8 cellular contexts compared by ENCODE assay signal in the genomic region with DNA sequence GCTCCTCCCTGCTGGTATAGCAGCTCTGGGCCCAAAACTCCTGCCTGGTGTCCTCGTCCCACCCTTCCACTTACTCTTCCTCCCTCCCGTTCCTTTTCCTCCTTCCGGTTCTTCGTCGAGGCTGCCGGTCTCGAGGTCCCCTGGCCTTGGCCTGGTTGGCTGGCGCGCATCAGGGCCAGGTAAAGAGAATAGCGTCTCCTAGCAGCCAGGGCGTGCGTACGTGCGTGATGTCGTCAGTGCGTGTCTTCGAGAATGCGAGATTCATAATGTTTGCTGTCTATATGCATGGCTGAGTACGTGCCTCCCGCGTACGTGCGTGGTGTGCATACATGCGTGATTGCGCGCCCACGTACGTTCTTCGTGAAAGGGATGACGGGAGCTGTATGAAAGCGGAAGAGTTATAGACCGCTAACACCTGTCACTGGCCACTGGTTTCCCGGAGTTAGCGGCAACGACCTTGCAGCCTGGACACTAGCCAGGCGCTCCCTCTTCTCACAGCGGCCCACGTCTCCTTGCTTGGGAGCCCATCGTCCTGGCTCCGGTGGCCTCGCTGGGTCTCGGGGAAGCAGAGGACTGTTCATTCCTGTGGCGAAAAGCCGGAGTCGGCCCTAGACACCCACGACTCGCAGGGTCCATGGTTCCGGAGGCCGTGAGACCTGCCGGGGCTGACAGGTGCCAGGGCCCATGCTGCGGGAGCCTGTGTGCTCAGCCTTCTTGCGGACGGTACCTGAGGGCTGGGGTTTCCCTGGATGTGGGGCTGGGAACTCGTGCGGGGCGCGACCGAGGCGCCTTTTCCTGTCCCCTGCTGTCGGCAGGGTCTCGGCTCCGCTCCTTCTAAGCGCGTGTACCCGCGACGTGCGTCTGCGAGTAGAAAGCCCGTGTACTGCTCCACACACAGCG. TPM values are rescaled to one million over a fixed set of nuclear protein-coding genes. Genes with fewer than 3 reads are reported as not detected.
DNase-seq lines count a peak whose midpoint lies in the region; TF ChIP-seq lines count a peak whose summit lies in the region.

Gene EOLA1, plus strand, starts transcription at position 392 of the 900 bp plus-strand sequence. CDS start 4,619 bp downstream, outside the sequence.

- H3K36me3 Mint-ChIP-seq in activated naive CD4-positive, alpha-beta T cell treated with anti-CD3 and anti-CD28 coated beads for 36 hours (ENCODE audit: low read depth): peaks cover 1% of the 10 kb centered on the region

- H3K27ac ChIP-seq in temporal lobe (ENCODE audit: low read depth, low read length): peak within 1 kb of the TSS; percentile 76

- H3K9me3 Mint-ChIP-seq in activated naive CD4-positive, alpha-beta T cell treated with anti-CD3 and anti-CD28 coated beads for 36 hours: no peaks in the 10 kb centered on the region

- TF ChIP-seq CTCF in HFF-Myc (IDR thresholded peaks at IDR 0.05; ENCODE audit: low read depth, low read length, missing control alignments): no peak

- peak; percentile 70 for DNase-seq in GM03348 (ENCODE audit: low spot score)
- peak; percentile 91 for DNase-seq in HFF-Myc (ENCODE audit: extremely low read depth, low read depth)
- peak; percentile 97 for DNase-seq in MV-4-11 (lab: John Stamatoyannopoulos, UW)
- peak; percentile 95 for DNase-seq in SK-N-DZ (ENCODE audit: low spot score)
- DNase-seq in activated naive CD4-positive, alpha-beta T cell treated with anti-CD3 and anti-CD28 coated beads for 36 hours: peak; percentile 93
- DNase-seq in germinal center (ENCODE audit: low spot score): peak; percentile 62
- DNase-seq in occipital lobe (lab: John Stamatoyannopoulos, UW): peak; percentile 88

- H3K4me3 ChIP-seq in HFF-Myc (replicated peaks; ENCODE audit: low read depth, low read length): peak within 1 kb of the TSS; percentile 66

- no peaks in the 10 kb centered on the region for H3K27me3 Mint-ChIP-seq in activated naive CD4-positive, alpha-beta T cell treated with anti-CD3 and anti-CD28 coated beads for 36 hours (ENCODE audit: low read depth)

- CTCF ChIA-PET in activated naive CD4-positive, alpha-beta T cell treated with anti-CD3 and anti-CD28 coated beads for 36 hours (lab: Charles Lee): interaction anchor here (0.6 kb wide), 1 partner anchor 37 kb away, joined by 3 read pairs; no protein-coding TSS in a partner anchor

- intact Hi-C loops in activated naive CD4-positive, alpha-beta T cell treated with anti-CD3 and anti-CD28 coated beads for 36 hours (cut with micrococcal nuclease): loop anchor here (1.0 to 10.0 kb wide), 7 partner anchors 36 to 1630 kb away; partner anchors contain the start of genes FMR1, IDS, MAMLD1 and MTM1

- peak within 1 kb of the TSS; percentile 99 for H3K27ac Mint-ChIP-seq in activated naive CD4-positive, alpha-beta T cell treated with anti-CD3 and anti-CD28 coated beads for 36 hours

- peaks cover 2% of the 10 kb centered on the region for H3K4me1 Mint-ChIP-seq in activated naive CD4-positive, alpha-beta T cell treated with anti-CD3 and anti-CD28 coated beads for 36 hours (ENCODE audit: low read depth)

- peak within 1 kb of the TSS; percentile 91 for H3K4me3 Mint-ChIP-seq in activated naive CD4-positive, alpha-beta T cell treated with anti-CD3 and anti-CD28 coated beads for 36 hours

RNA-seq across cellular contexts. Expression of gene EOLA1, which starts in this region (rescaled TPM):
- polyA plus RNA-seq in SK-N-DZ (2014; cell fraction: cytosol; rRNA removed): 13.3 and 14.2 TPM in 2 replicates
- 9.8 and 14.6 TPM in 2 replicates for polyA plus RNA-seq in SK-N-DZ (2014; cell fraction: nucleus; rRNA removed)
- 10 to 100 TPM; 14.7 to 16.2 TPM for total RNA-seq in activated naive CD4-positive, alpha-beta T cell treated with anti-CD3 and anti-CD28 coated beads for 36 hours
- 16.1 TPM for total RNA-seq in occipital lobe
- 12.8 TPM for total RNA-seq in temporal lobe

Comparison
In these comparisons a context has a peak if more than half of its experiments do, and no peak if none do; other contexts are left out.
1. Peak in every context shown above with its lines: DNase-seq, H3K4me3 ChIP-seq and H3K27ac ChIP-seq.